In the genomic region with DNA sequence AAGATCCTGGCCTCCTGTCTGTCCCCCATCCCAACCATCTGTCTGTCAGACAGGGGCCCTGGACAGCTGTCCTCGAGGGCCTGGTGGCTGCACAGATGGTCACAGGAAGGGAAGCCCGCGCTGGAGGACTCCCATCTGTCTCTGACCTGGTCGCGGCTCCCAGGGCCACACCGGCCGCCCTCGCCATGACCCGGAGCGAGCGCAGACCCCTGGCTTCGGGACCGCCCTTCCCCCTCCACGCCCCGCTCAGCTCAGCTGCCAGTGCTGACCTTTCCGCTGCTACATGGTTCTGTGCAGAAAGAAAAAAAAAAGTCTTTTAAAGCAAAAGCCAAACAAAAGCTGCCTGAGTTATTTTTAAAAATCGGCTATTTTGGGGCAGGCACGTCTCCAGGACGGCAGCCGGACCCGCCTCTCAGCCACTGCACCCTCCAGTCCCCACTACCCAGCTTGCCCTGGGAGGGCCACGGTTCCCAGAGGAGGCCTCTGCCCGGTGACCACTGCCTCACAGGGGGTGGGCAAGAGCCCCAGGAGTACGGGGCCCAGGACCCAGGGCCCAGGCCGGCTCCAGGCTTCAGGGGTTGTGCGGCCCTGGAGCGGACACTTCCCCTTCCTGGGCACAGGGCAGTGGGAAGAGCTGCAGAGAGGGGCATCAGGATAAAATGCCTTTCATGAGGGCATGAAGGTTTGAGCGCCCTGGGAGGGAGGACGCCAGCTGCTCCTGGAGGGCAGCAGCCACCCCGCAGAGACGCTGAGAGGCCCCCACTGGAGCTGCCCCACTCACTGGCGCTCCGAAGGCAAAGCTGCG, we compare ENCODE assay signal across 10 cellular contexts. TPM values are rescaled to one million over a fixed set of nuclear protein-coding genes. Genes with fewer than 3 reads are reported as not detected.
DNase-seq lines count a peak whose midpoint lies in the region; ATAC-seq, FAIRE-seq and TF ChIP-seq lines count a peak whose summit lies in the region.
"Had no signal": no experiment of that assay in that cellular context is flagged by ENCODE, and none has a peak within 500 bp of the region (broad histone marks: within the 10 kb centered on the region; RNA-seq: fewer than 3 reads in every experiment).

No MANE protein-coding gene starts in this region.

- H3K9me3 Mint-ChIP-seq in mesothelial cell of epicardium, result no peaks in the 10 kb centered on the region
- H3K9me3 Mint-ChIP-seq: activated T-cell treated with anti-CD3 and anti-CD28 coated beads, Interleukin-2, amount 50 U/mL, for 24 hours had no signal

- H3K4me3 ChIP-seq in coronary artery, result peak overlapping the region; percentile 63
- no peak overlapping the region for H3K4me3 ChIP-seq in testis

- H3K4me1 ChIP-seq in testis, result peaks cover 52% of the 10 kb centered on the region

- H3K36me3 ChIP-seq in testis (ENCODE audit: low read depth, missing control alignments), result no peaks in the 10 kb centered on the region

- H3K9me3 ChIP-seq in testis, result no peaks in the 10 kb centered on the region

- DNase-seq in NCI-H446 treated with DMSO at 0.1 percent for 48 hours (lab: John Stamatoyannopoulos, UW) (peak; percentile 74), coronary artery (ENCODE audit: low spot score) (no peak), mesothelial cell of epicardium (ENCODE audit: low spot score in 2 of 2, unreplicated experiment in 2 of 2) (no peak), testis (no peak), GM12891 (ENCODE audit: insufficient read length, low spot score) (no peak)
- no peak for DNase-seq in stimulated activated CD4-positive, alpha-beta T cell treated with anti-CD3 and anti-CD28 coated beads, Interleukin-12 subunit alpha, Interleukin-12 subunit beta, amount 100 ng/mL, for 4 hours
- DNase-seq: activated T-cell treated with anti-CD3 and anti-CD28 coated beads, Interleukin-2, amount 50 U/mL, for 24 hours; NCI-H1436 treated with DMSO at 0.1 percent for 48 hours had no signal

- H3K4me1 Mint-ChIP-seq in mesothelial cell of epicardium, result peaks cover 18% of the 10 kb centered on the region

- no peaks in the 10 kb centered on the region for H3K27me3 Mint-ChIP-seq in mesothelial cell of epicardium (ENCODE audit: low read depth)

- no peaks in the 10 kb centered on the region for H3K36me3 Mint-ChIP-seq in mesothelial cell of epicardium

- no peaks in the 10 kb centered on the region for H3K27me3 ChIP-seq in testis

- ATAC-seq in HG03354 (IDR thresholded peaks at IDR 0.05; ENCODE audit: poor library complexity, severe bottlenecking, unreplicated experiment), result no peak
- no peak for ATAC-seq in HG03442 (IDR thresholded peaks at IDR 0.05; ENCODE audit: unreplicated experiment)

- intact Hi-C loops in testis (cut with DNase I; ENCODE audit: low total_unique reads), result no loop called here

- H3K27ac ChIP-seq in coronary artery (peak overlapping the region; percentile 95 to 99), testis (peak overlapping the region; percentile 66 to 80)

- WGBS in testis, 2 donors, result 50 to 51% methylated on average over 31 to 34 of the region's 34 CpGs

- no peak for FAIRE-seq in GM12891 (lab: Jason Lieb, UNC)

- H3K4me3 Mint-ChIP-seq in mesothelial cell of epicardium, result no peak overlapping the region
- H3K4me3 Mint-ChIP-seq: activated T-cell treated with anti-CD3 and anti-CD28 coated beads, Interleukin-2, amount 50 U/mL, for 24 hours had no signal

- no peak for TF ChIP-seq POLR2A in testis (IDR thresholded peaks at IDR 0.05)
- TF ChIP-seq POLR2A in GM12891 (IDR thresholded peaks at IDR 0.05; ENCODE audit: low read depth, low read length), result no peak

- TF ChIP-seq CTCF in coronary artery (IDR thresholded peaks at IDR 0.05), result no peak
- no peak for TF ChIP-seq CTCF in mesothelial cell of epicardium (IDR thresholded peaks at IDR 0.05; ENCODE audit: unreplicated experiment)
- no peak for TF ChIP-seq CTCF in testis (IDR thresholded peaks at IDR 0.05)

- peak overlapping the region; percentile 59 for H3K27ac Mint-ChIP-seq in mesothelial cell of epicardium
- H3K27ac Mint-ChIP-seq: activated T-cell treated with anti-CD3 and anti-CD28 coated beads, Interleukin-2, amount 50 U/mL, for 24 hours had no signal

TF ChIP-seq in GM12891, 5 proteins besides CTCF, POLR2A, EP300 and RAD21:
- TF ChIP-seq POLR2AphosphoS5 (IDR thresholded peaks at IDR 0.05; ENCODE audit: low read depth, low read length) (no peak), POU2F2 (IDR thresholded peaks at IDR 0.05; ENCODE audit: low read depth, low read length) (no peak), TAF1 (IDR thresholded peaks at IDR 0.05; ENCODE audit: low read depth, low read length) (no peak), PAX5 (IDR thresholded peaks at IDR 0.05; ENCODE audit: insufficient read depth, low read length, severe bottlenecking) (no peak), SPI1 (IDR thresholded peaks at IDR 0.05; ENCODE audit: low read depth, low read length) (no peak)

RNA-seq across cellular contexts. Expression of gene LAMA5, which starts 10.8 kb away (rescaled TPM):
- total RNA-seq in mesothelial cell of epicardium (571 to 618 TPM (median 601 TPM) in 3 replicates), testis (100 to 1,000 TPM; 121 to 144 TPM)
- polyA plus RNA-seq in testis (ENCODE audit: insufficient read depth, low read depth, low replicate concordance), result 33.2 TPM
- polyA plus RNA-seq in GM12891 (2012; ENCODE audit: low read depth, missing spikeins), result 1.3 TPM

RNA-seq across cellular contexts. Expression of gene RPS21, which starts 30.6 kb away (rescaled TPM):
- total RNA-seq in mesothelial cell of epicardium (1,089 to 1,145 TPM (median 1,126 TPM) in 3 replicates), testis (1,000 to 10,000 TPM in 1 of 2 donors, 100 to 1,000 TPM in 1; 548 to 1,387 TPM)
- polyA plus RNA-seq in testis (ENCODE audit: insufficient read depth, low read depth, low replicate concordance), result 1,052 TPM
- 7,261 TPM for polyA plus RNA-seq in GM12891 (2012; ENCODE audit: low read depth, missing spikeins)

RNA-seq across cellular contexts. Expression of gene CABLES2, which starts 50.7 kb away (rescaled TPM):
- 22.8 to 23.7 TPM (median 23.6 TPM) in 3 replicates for total RNA-seq in mesothelial cell of epicardium
- 10 to 100 TPM; 51.0 to 58.6 TPM for total RNA-seq in testis
- polyA plus RNA-seq in testis (ENCODE audit: insufficient read depth, low read depth, low replicate concordance), result 83.0 TPM
- polyA plus RNA-seq in GM12891 (2012; ENCODE audit: low read depth, missing spikeins), result 4.9 TPM

RNA-seq across cellular contexts. Expression of gene ADRM1, which starts 53.5 kb away (rescaled TPM):
- total RNA-seq in mesothelial cell of epicardium (58.8 to 60.8 TPM (median 59.0 TPM) in 3 replicates), testis (100 to 1,000 TPM; 283 to 286 TPM)
- polyA plus RNA-seq in testis (ENCODE audit: insufficient read depth, low read depth, low replicate concordance), result 191 TPM
- polyA plus RNA-seq in GM12891 (2012; ENCODE audit: low read depth, missing spikeins), result 68.5 TPM
